In genomic region chrX:32642283-32642682, GRCh38 we compare ENCODE assay signal across 8 cellular contexts.
"Had no signal": no experiment of that assay in that cellular context is flagged by ENCODE, and none has a peak within 500 bp of the region (broad histone marks: within the 10 kb centered on the region; RNA-seq: fewer than 3 reads in every experiment).

No MANE protein-coding gene starts in this region.

- H3K4me3 ChIP-seq: GM12878 had no signal

- DNase-seq: GDM1, GF-D8 had no signal

- FAIRE-seq: G401.6, GM12878, GM12891, GM12892, GM18507, GM19239 had no signal
